In genomic region chr15:65147902-65148301, GRCh38 we compare ENCODE assay signal across 21 cellular contexts. TPM values are rescaled to one million over a fixed set of nuclear protein-coding genes. Genes with fewer than 3 reads are reported as not detected.
DNase-seq lines count a peak whose midpoint lies in the region; ATAC-seq and TF ChIP-seq lines count a peak whose summit lies in the region.
"Had no signal": no experiment of that assay in that cellular context is flagged by ENCODE, and none has a peak within 500 bp of the region (broad histone marks: within the 10 kb centered on the region; RNA-seq: fewer than 3 reads in every experiment).

No MANE protein-coding gene starts in this region.

- H3K4me1 Mint-ChIP-seq in activated T-cell treated with anti-CD3 and anti-CD28 coated beads, Interleukin-2, amount 50 U/mL, for 24 hours (ENCODE audit: low read depth): no peaks in the 10 kb centered on the region
- H3K4me1 Mint-ChIP-seq in natural killer cell (no peaks in the 10 kb centered on the region), mesothelial cell of epicardium (no peaks in the 10 kb centered on the region)
- no peaks in the 10 kb centered on the region for H3K4me1 Mint-ChIP-seq in natural killer cell treated with Interleukin-12 subunit alpha and Interleukin-12 subunit beta and Interleukin-15 and Interleukin-18, amount 100 ng/mL, for 72 hours (ENCODE audit: low read depth in 2 of 2)
- H3K4me1 Mint-ChIP-seq: B cell had no signal

- no peaks in the 10 kb centered on the region for H4K20me1 ChIP-seq in osteoblast (ENCODE audit: insufficient read depth, low read length)
- H4K20me1 ChIP-seq: BLaER1 had no signal

- no peaks in the 10 kb centered on the region for H3K4me1 ChIP-seq in osteoblast (ENCODE audit: insufficient read depth, low read length)
- H3K4me1 ChIP-seq: BLaER1, HAP-1 had no signal

- H2AFZ ChIP-seq in osteoblast (ENCODE audit: low read length): no peak overlapping the region

- peaks cover 22% of the 10 kb centered on the region for H3K36me3 ChIP-seq in osteoblast (ENCODE audit: insufficient read depth, low read length)

- no peak overlapping the region for H3K4me3 ChIP-seq in osteoblast (ENCODE audit: insufficient read depth, low read length)
- H3K4me3 ChIP-seq: BLaER1, HAP-1 had no signal

- H3K27me3 Mint-ChIP-seq in activated T-cell treated with anti-CD3 and anti-CD28 coated beads, Interleukin-2, amount 50 U/mL, for 24 hours: no peaks in the 10 kb centered on the region
- no peaks in the 10 kb centered on the region for H3K27me3 Mint-ChIP-seq in natural killer cell (ENCODE audit: low read depth in 2 of 2)
- H3K27me3 Mint-ChIP-seq in natural killer cell treated with Interleukin-12 subunit alpha and Interleukin-12 subunit beta and Interleukin-15 and Interleukin-18, amount 100 ng/mL, for 72 hours: no peaks in the 10 kb centered on the region
- H3K27me3 Mint-ChIP-seq in mesothelial cell of epicardium (ENCODE audit: low read depth): no peaks in the 10 kb centered on the region
- H3K27me3 Mint-ChIP-seq: B cell; CD4-positive, CD25-positive, alpha-beta regulatory T cell had no signal

- no peaks in the 10 kb centered on the region for H3K27me3 ChIP-seq in osteoblast (ENCODE audit: insufficient read depth, low read length)
- H3K27me3 ChIP-seq: BLaER1 had no signal

- ATAC-seq in natural killer cell (no peak), left lobe of liver (peak; percentile 41), HG03045 (IDR thresholded peaks at IDR 0.05; ENCODE audit: unreplicated experiment) (no peak)
- no peak for ATAC-seq in natural killer cell treated with Interleukin-12 subunit alpha and Interleukin-12 subunit beta and Interleukin-15 and Interleukin-18, amount 100 ng/mL, for 72 hours

- TF ChIP-seq CTCF in natural killer cell (IDR thresholded peaks at IDR 0.05) (no peak), osteoblast (IDR thresholded peaks at IDR 0.05; ENCODE audit: extremely low read depth, low read depth, low read length) (no peak), mesothelial cell of epicardium (IDR thresholded peaks at IDR 0.05; ENCODE audit: unreplicated experiment) (no peak)

- H3K9me3 ChIP-seq in osteoblast (ENCODE audit: low read depth, low read length): no peaks in the 10 kb centered on the region
- H3K9me3 ChIP-seq: BLaER1, HAP-1 had no signal

- H3K9me3 Mint-ChIP-seq in activated T-cell treated with anti-CD3 and anti-CD28 coated beads, Interleukin-2, amount 50 U/mL, for 24 hours: no peaks in the 10 kb centered on the region
- no peaks in the 10 kb centered on the region for H3K9me3 Mint-ChIP-seq in natural killer cell
- no peaks in the 10 kb centered on the region for H3K9me3 Mint-ChIP-seq in natural killer cell treated with Interleukin-12 subunit alpha and Interleukin-12 subunit beta and Interleukin-15 and Interleukin-18, amount 100 ng/mL, for 72 hours
- no peaks in the 10 kb centered on the region for H3K9me3 Mint-ChIP-seq in mesothelial cell of epicardium
- H3K9me3 Mint-ChIP-seq: HFFc6 had no signal

- peaks cover 62% of the 10 kb centered on the region for H3K36me3 Mint-ChIP-seq in activated T-cell treated with anti-CD3 and anti-CD28 coated beads, Interleukin-2, amount 50 U/mL, for 24 hours (ENCODE audit: low read depth)
- H3K36me3 Mint-ChIP-seq in natural killer cell: no peaks in the 10 kb centered on the region
- peaks cover 5% of the 10 kb centered on the region for H3K36me3 Mint-ChIP-seq in natural killer cell treated with Interleukin-12 subunit alpha and Interleukin-12 subunit beta and Interleukin-15 and Interleukin-18, amount 100 ng/mL, for 72 hours
- H3K36me3 Mint-ChIP-seq in mesothelial cell of epicardium: peaks cover 14% of the 10 kb centered on the region

- intact Hi-C loops in natural killer cell (cut with micrococcal nuclease): no loop called here

- H3K4me2 ChIP-seq in osteoblast (ENCODE audit: insufficient read depth, low read length): no peak overlapping the region
- H3K4me2 ChIP-seq: BLaER1 had no signal

- DNase-seq in activated T-cell treated with anti-CD3 and anti-CD28 coated beads, Interleukin-2, amount 50 U/mL, for 24 hours: no peak
- no peak for DNase-seq in activated T-cell treated with anti-CD3 and anti-CD28 coated beads, Interleukin-2, amount 50 U/mL, for 48 hours
- DNase-seq in natural killer cell: no peak
- DNase-seq in natural killer cell treated with Interleukin-12 subunit alpha and Interleukin-12 subunit beta and Interleukin-15 and Interleukin-18, amount 100 ng/mL, for 72 hours (ENCODE audit: low spot score): no peak
- DNase-seq in left lobe of liver (ENCODE audit: low spot score): no peak
- peak; percentile 47 for DNase-seq in osteoblast (ENCODE audit: insufficient read length, low spot score, missing footprints)
- DNase-seq in mesothelial cell of epicardium (ENCODE audit: low spot score in 2 of 2, unreplicated experiment in 2 of 2): no peak
- DNase-seq: Calu3; CD4-positive, CD25-positive, alpha-beta regulatory T cell; COR-L47; DMS53; DMS79 treated with DMSO at 0.1 percent for 48 hours; GF-D8; GOT3; HFFc6 had no signal

- H3K79me2 ChIP-seq in osteoblast (ENCODE audit: insufficient read depth, low read length): no peaks in the 10 kb centered on the region

- peak overlapping the region; percentile 5 for H3K27ac Mint-ChIP-seq in activated T-cell treated with anti-CD3 and anti-CD28 coated beads, Interleukin-2, amount 50 U/mL, for 24 hours
- H3K27ac Mint-ChIP-seq in natural killer cell: peak overlapping the region; percentile 15 to 21
- no peak overlapping the region for H3K27ac Mint-ChIP-seq in natural killer cell treated with Interleukin-12 subunit alpha and Interleukin-12 subunit beta and Interleukin-15 and Interleukin-18, amount 100 ng/mL, for 72 hours
- no peak overlapping the region for H3K27ac Mint-ChIP-seq in mesothelial cell of epicardium
- H3K27ac Mint-ChIP-seq: B cell, HFFc6 had no signal

- no peak overlapping the region for H3K4me3 Mint-ChIP-seq in activated T-cell treated with anti-CD3 and anti-CD28 coated beads, Interleukin-2, amount 50 U/mL, for 24 hours
- H3K4me3 Mint-ChIP-seq in natural killer cell: no peak overlapping the region
- no peak overlapping the region for H3K4me3 Mint-ChIP-seq in natural killer cell treated with Interleukin-12 subunit alpha and Interleukin-12 subunit beta and Interleukin-15 and Interleukin-18, amount 100 ng/mL, for 72 hours
- no peak overlapping the region for H3K4me3 Mint-ChIP-seq in mesothelial cell of epicardium
- H3K4me3 Mint-ChIP-seq: B cell; CD4-positive, CD25-positive, alpha-beta regulatory T cell; HFFc6 had no signal

- no peak overlapping the region for H3K27ac ChIP-seq in osteoblast (ENCODE audit: low read depth, low read length)
- H3K27ac ChIP-seq: 22Rv1, BLaER1, C4-2B had no signal

RNA-seq across cellular contexts. Expression of gene PDCD7, which starts 14.3 kb away (rescaled TPM):
- total RNA-seq in natural killer cell (10 to 100 TPM; 19.1 to 33.9 (median 26.7) TPM), left lobe of liver (9.7 TPM), osteoblast (19.5 and 20.3 TPM in 2 replicates), mesothelial cell of epicardium (29.9 to 34.5 TPM (median 32.7 TPM) in 3 replicates)
- 10 to 100 TPM; 30.3 to 41.2 TPM for total RNA-seq in natural killer cell treated with Interleukin-12 subunit alpha and Interleukin-12 subunit beta and Interleukin-15 and Interleukin-18, amount 100 ng/mL, for 72 hours

RNA-seq across cellular contexts. Expression of gene UBAP1L, which starts 32.9 kb away (rescaled TPM):
- total RNA-seq in natural killer cell (1 to 10 TPM; 4.3 to 8.0 (median 7.5) TPM), left lobe of liver (5.5 TPM), osteoblast (2.9 and 3.3 TPM in 2 replicates), mesothelial cell of epicardium (10.7 to 11.6 TPM (median 10.9 TPM) in 3 replicates)
- total RNA-seq in natural killer cell treated with Interleukin-12 subunit alpha and Interleukin-12 subunit beta and Interleukin-15 and Interleukin-18, amount 100 ng/mL, for 72 hours: 10 to 100 TPM in 1 of 2 donors, 1 to 10 TPM in 1; 5.7 to 14.2 TPM

RNA-seq across cellular contexts. Expression of gene CLPX, which starts 37.2 kb away (rescaled TPM):
- total RNA-seq in natural killer cell (10 to 100 TPM; 35.4 to 39.9 (median 38.2) TPM), left lobe of liver (76.2 TPM), osteoblast (39.5 and 46.7 TPM in 2 replicates), mesothelial cell of epicardium (56.3 to 60.8 TPM (median 58.7 TPM) in 3 replicates)
- total RNA-seq in natural killer cell treated with Interleukin-12 subunit alpha and Interleukin-12 subunit beta and Interleukin-15 and Interleukin-18, amount 100 ng/mL, for 72 hours: 10 to 100 TPM; 39.0 to 63.5 TPM

Comparison
In these comparisons a context has a peak if more than half of its experiments do, and no peak if none do; other contexts are left out.
1. H3K27ac Mint-ChIP-seq: peak in activated T-cell treated with anti-CD3 and anti-CD28 coated beads, Interleukin-2, amount 50 U/mL, for 24 hours (single experiment) and natural killer cell (2 of 2); none in natural killer cell treated with Interleukin-12 subunit alpha and Interleukin-12 subunit beta and Interleukin-15 and Interleukin-18, amount 100 ng/mL, for 72 hours (0 of 2) and mesothelial cell of epicardium (single experiment).